In the genomic region with DNA sequence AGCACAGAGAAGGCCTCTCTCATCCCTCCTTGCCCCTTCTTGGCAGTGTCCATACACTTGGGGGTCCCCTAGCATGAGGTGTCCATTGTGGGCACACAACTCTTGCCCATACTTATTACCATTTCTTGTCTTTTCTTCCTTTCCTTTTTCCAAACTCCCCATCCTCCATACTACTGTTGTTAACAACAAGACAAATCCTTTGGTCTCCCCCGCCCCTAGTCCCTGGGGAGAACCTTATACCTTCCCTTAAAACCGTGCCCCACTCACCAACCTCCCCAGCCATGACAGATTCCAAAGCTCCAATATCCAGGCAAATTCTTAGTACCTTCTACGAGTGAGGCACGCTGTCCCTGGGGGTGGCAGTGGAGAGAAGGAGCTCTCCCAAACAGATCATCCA, we compare ENCODE assay signal across 1 cellular context.
TF ChIP-seq lines count a peak whose summit lies in the region.

No MANE protein-coding gene starts in this region.

TF ChIP-seq in IMR-90, 13 proteins besides CTCF, POLR2A, EP300 and RAD21:
- TF ChIP-seq MXI1 (IDR thresholded peaks at IDR 0.05; ENCODE audit: borderline replicate concordance, low read depth, low read length) (no peak), ELK1 (IDR thresholded peaks at IDR 0.05; ENCODE audit: borderline replicate concordance, low read depth, low read length) (no peak), RFX5 (IDR thresholded peaks at IDR 0.05; ENCODE audit: low read depth, low read length) (no peak), BHLHE40 (IDR thresholded peaks at IDR 0.05; ENCODE audit: low read depth, low read length) (no peak), RCOR1 (IDR thresholded peaks at IDR 0.05; ENCODE audit: insufficient replicate concordance, low read length) (no peak), MAFK (IDR thresholded peaks at IDR 0.05; ENCODE audit: low read depth, low read length) (no peak), FOS (IDR thresholded peaks at IDR 0.05; ENCODE audit: low read depth, low read length) (no peak), MAZ (IDR thresholded peaks at IDR 0.05; ENCODE audit: borderline replicate concordance, low read depth, low read length) (no peak), NFE2L2 (IDR thresholded peaks at IDR 0.05; ENCODE audit: low read depth, low read length) (no peak), CHD1 (IDR thresholded peaks at IDR 0.05; ENCODE audit: low read depth, low read length) (no peak), SMC3 (IDR thresholded peaks at IDR 0.05; ENCODE audit: low read depth, low read length) (no peak), CEBPB (IDR thresholded peaks at IDR 0.05; ENCODE audit: low read depth, low read length) (no peak)
- TF ChIP-seq, protein P1, sequence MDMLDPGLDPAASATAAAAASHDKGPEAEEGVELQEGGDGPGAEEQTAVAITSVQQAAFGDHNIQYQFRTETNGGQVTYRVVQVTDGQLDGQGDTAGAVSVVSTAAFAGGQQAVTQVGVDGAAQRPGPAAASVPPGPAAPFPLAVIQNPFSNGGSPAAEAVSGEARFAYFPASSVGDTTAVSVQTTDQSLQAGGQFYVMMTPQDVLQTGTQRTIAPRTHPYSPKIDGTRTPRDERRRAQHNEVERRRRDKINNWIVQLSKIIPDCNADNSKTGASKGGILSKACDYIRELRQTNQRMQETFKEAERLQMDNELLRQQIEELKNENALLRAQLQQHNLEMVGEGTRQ (IDR thresholded peaks at IDR 0.05; ENCODE audit: low read depth, low read length), result no peak
